1 cellular context compared by ENCODE assay signal in genomic region chr22:20312396-20313191, GRCh38.
TF ChIP-seq lines count a peak whose summit lies in the region.

No MANE protein-coding gene starts in this region.

TF ChIP-seq in K562, 482 proteins besides CTCF, POLR2A, EP300 and RAD21 (continued from another document):
- no peak for TF ChIP-seq ZBTB11 (CRISPR knock-in tag; IDR thresholded peaks at IDR 0.05)
- TF ChIP-seq, protein P1, sequence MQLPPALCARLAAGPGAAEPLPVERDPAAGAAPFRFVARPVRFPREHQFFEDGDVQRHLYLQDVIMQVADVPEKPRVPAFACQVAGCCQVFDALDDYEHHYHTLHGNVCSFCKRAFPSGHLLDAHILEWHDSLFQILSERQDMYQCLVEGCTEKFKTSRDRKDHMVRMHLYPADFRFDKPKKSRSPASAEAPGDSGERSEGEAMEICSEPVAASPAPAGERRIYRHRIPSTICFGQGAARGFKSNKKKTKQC (CRISPR knock-in tag; IDR thresholded peaks at IDR 0.05), result peak; percentile 50; the same call in 1 of the 2 replicates
- no peak for TF ChIP-seq ELF1 (tag; IDR thresholded peaks at IDR 0.05)
- no peak for TF ChIP-seq THRA (IDR thresholded peaks at IDR 0.05)
- TF ChIP-seq ZBTB8A (IDR thresholded peaks at IDR 0.05; ENCODE audit: partially characterized antibody), result no peak
- peak; percentile 38; the same call in 1 of the 2 replicates for TF ChIP-seq ZNF77 (CRISPR knock-in tag; IDR thresholded peaks at IDR 0.05)
- no peak for TF ChIP-seq MAFG (tag; conservative IDR thresholded peaks at IDR 0.05)
- TF ChIP-seq, protein P2, sequence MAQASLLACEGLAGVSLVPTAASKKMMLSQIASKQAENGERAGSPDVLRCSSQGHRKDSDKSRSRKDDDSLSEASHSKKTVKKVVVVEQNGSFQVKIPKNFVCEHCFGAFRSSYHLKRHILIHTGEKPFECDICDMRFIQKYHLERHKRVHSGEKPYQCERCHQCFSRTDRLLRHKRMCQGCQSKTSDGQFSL (CRISPR knock-in tag; IDR thresholded peaks at IDR 0.05), result 0 out of 2 replicates have a peak, but pooled peaks have one; percentile 28
- TF ChIP-seq, protein P2 (tag; IDR thresholded peaks at IDR 0.05), result no peak
- TF ChIP-seq PTRF (tag; IDR thresholded peaks at IDR 0.05), result no peak
